ENCODE assay signal across 10 cellular contexts in genomic region chr21:39033878-39034589, GRCh38.
A peak's percentile ranks its signal among the peaks of the same experiment; 100 is the strongest.
DNase-seq lines count a peak whose midpoint lies in the region; ATAC-seq and FAIRE-seq lines count a peak whose summit lies in the region.
"Had no signal": no experiment of that assay in that cellular context is flagged by ENCODE, and none has a peak within 500 bp of the region (broad histone marks: within the 10 kb centered on the region; RNA-seq: fewer than 3 reads in every experiment).

No MANE protein-coding gene starts in this region.

- H3K9me3 ChIP-seq in small intestine (ENCODE audit: control insufficient read depth, low read depth), result no peaks in the 10 kb centered on the region

- H3K27ac ChIP-seq in small intestine (ENCODE audit: low read depth in 1 of 2, low read length in 1 of 2), result peak overlapping the region; percentile 22 to 77

- H3K4me3 Mint-ChIP-seq in stimulated activated effector memory CD8-positive, alpha-beta T cell treated with anti-CD3 and anti-CD28 coated beads, Interleukin-12 subunit alpha, Interleukin-12 subunit beta, amount 100 ng/mL, for 72 hours, result no peak overlapping the region

- no peaks in the 10 kb centered on the region for H3K27me3 ChIP-seq in small intestine (ENCODE audit: control insufficient read depth in 2 of 2, insufficient read depth in 2 of 2, low read length in 2 of 2)

- H3K36me3 ChIP-seq in small intestine (ENCODE audit: control insufficient read depth in 2 of 2, insufficient read depth in 2 of 2, low read length in 2 of 2), result no peaks in the 10 kb centered on the region

- no peaks in the 10 kb centered on the region for H3K36me3 Mint-ChIP-seq in stimulated activated effector memory CD8-positive, alpha-beta T cell treated with anti-CD3 and anti-CD28 coated beads, Interleukin-12 subunit alpha, Interleukin-12 subunit beta, amount 100 ng/mL, for 72 hours

- H3K4me1 Mint-ChIP-seq in stimulated activated effector memory CD8-positive, alpha-beta T cell treated with anti-CD3 and anti-CD28 coated beads, Interleukin-12 subunit alpha, Interleukin-12 subunit beta, amount 100 ng/mL, for 72 hours, result no peaks in the 10 kb centered on the region

- no peaks in the 10 kb centered on the region for H3K9me3 Mint-ChIP-seq in stimulated activated effector memory CD8-positive, alpha-beta T cell treated with anti-CD3 and anti-CD28 coated beads, Interleukin-12 subunit alpha, Interleukin-12 subunit beta, amount 100 ng/mL, for 72 hours

- H3K4me1 ChIP-seq in small intestine (ENCODE audit: control insufficient read depth in 2 of 2, insufficient read depth in 1 of 2, low read depth in 1 of 2, low read length in 1 of 2), result no peaks in the 10 kb centered on the region

- peak; percentile 20 for DNase-seq in LoVo (ENCODE audit: low spot score)
- DNase-seq in brain pericyte (ENCODE audit: low read depth, low spot score), result peak; percentile 39
- peak; percentile 78 for DNase-seq in kidney tubule cell (ENCODE audit: low spot score)
- peak; percentile 94 for DNase-seq in small intestine
- no peak for DNase-seq in stimulated activated effector memory CD8-positive, alpha-beta T cell treated with anti-CD3 and anti-CD28 coated beads, Interleukin-12 subunit alpha, Interleukin-12 subunit beta, amount 100 ng/mL, for 72 hours (ENCODE audit: low spot score in 2 of 2)
- no peak for DNase-seq in NOMO-1 treated with dmso at 0.1 percent for 144 hours (lab: John Stamatoyannopoulos, UW; ENCODE audit: unreplicated experiment)
- DNase-seq in stimulated activated naive CD4-positive, alpha-beta T cell treated with Interleukin-2 at 50 U/mL for 16 hours (lab: John Stamatoyannopoulos, UW), result no peak
- DNase-seq: activated T-cell treated with anti-CD3 and anti-CD28 coated beads, Interleukin-2, amount 50 U/mL, for 1 hour; dermis blood vessel endothelial cell had no signal

- no peak overlapping the region for H3K27ac Mint-ChIP-seq in stimulated activated effector memory CD8-positive, alpha-beta T cell treated with anti-CD3 and anti-CD28 coated beads, Interleukin-12 subunit alpha, Interleukin-12 subunit beta, amount 100 ng/mL, for 72 hours

- no peak for ATAC-seq in stimulated activated effector memory CD8-positive, alpha-beta T cell treated with anti-CD3 and anti-CD28 coated beads, Interleukin-12 subunit alpha, Interleukin-12 subunit beta, amount 100 ng/mL, for 72 hours
- no peak for ATAC-seq in HG02970 (IDR thresholded peaks at IDR 0.05; ENCODE audit: low FRiP score, unreplicated experiment)

- 11 to 41% (median 24%) methylated on average over 22 of the region's 22 CpGs for WGBS in small intestine, 3 donors

- no peak for FAIRE-seq in small intestine (lab: Jason Lieb, UNC)

- no peak overlapping the region for H3K4me3 ChIP-seq in small intestine (ENCODE audit: low read depth in 1 of 2, low read length in 2 of 2)

Comparison
In these comparisons a context has a peak if more than half of its experiments do, and no peak if none do; other contexts are left out.
1. DNase-seq: peak in LoVo (single experiment), brain pericyte (single experiment), kidney tubule cell (single experiment) and small intestine (single experiment); none in stimulated activated effector memory CD8-positive, alpha-beta T cell treated with anti-CD3 and anti-CD28 coated beads, Interleukin-12 subunit alpha, Interleukin-12 subunit beta, amount 100 ng/mL, for 72 hours (0 of 2), NOMO-1 treated with dmso at 0.1 percent for 144 hours (single experiment) and stimulated activated naive CD4-positive, alpha-beta T cell treated with Interleukin-2 at 50 U/mL for 16 hours (single experiment).